Comparison of ENCODE assay signal across 1 cellular context in genomic region chr17:81636505-81637288, GRCh38.
TF ChIP-seq lines count a peak whose summit lies in the region.

Gene NPLOC4, minus strand, starts transcription at chr17:81637112. Its CDS starts 182 bp downstream, at chr17:81636930.
Gene TSPAN10, plus strand, starts transcription at chr17:81637196. Its CDS starts 5,217 bp downstream, at chr17:81642413.

TF ChIP-seq in HCT116, 20 proteins besides CTCF, POLR2A, EP300 and RAD21 (continued from another document):
- peak; percentile 100 for TF ChIP-seq EGR1 (IDR thresholded peaks at IDR 0.05; ENCODE audit: low read depth)
- TF ChIP-seq POLR2AphosphoS5 (IDR thresholded peaks at IDR 0.05; ENCODE audit: low read depth, low read length), result peak; percentile 91
- peak; percentile 88 for TF ChIP-seq YY1 (IDR thresholded peaks at IDR 0.05; ENCODE audit: extremely low read depth, insufficient replicate concordance, low read depth, low read length)
- TF ChIP-seq ELF1 (IDR thresholded peaks at IDR 0.05; ENCODE audit: borderline replicate concordance, low read depth), result no peak
- no peak for TF ChIP-seq ZNF274 (IDR thresholded peaks at IDR 0.05; ENCODE audit: low read depth, low read length)
- no peak for TF ChIP-seq EZH2 (IDR thresholded peaks at IDR 0.05)
- peak; percentile 70; the same call in 1 of the 2 replicates for TF ChIP-seq SP1 (IDR thresholded peaks at IDR 0.05; ENCODE audit: low read depth)
- no peak for TF ChIP-seq CEBPB (IDR thresholded peaks at IDR 0.05; ENCODE audit: low read depth)
- TF ChIP-seq EZH2phosphoT487 (IDR thresholded peaks at IDR 0.05; ENCODE audit: borderline replicate concordance), result no peak
- peak; percentile 73 for TF ChIP-seq ZBTB33 (IDR thresholded peaks at IDR 0.05; ENCODE audit: extremely low read depth, insufficient replicate concordance, low read length)
- TF ChIP-seq CBX3 (IDR thresholded peaks at IDR 0.05; ENCODE audit: low read depth), result peak; percentile 94
- peak; percentile 65 for TF ChIP-seq TCF7L2 (IDR thresholded peaks at IDR 0.05; ENCODE audit: borderline replicate concordance, extremely low read depth, insufficient read depth, insufficient read length)
- peak; percentile 95; the same call in 1 of the 2 replicates for TF ChIP-seq SIN3A (IDR thresholded peaks at IDR 0.05; ENCODE audit: low read depth)
- TF ChIP-seq SRF (IDR thresholded peaks at IDR 0.05; ENCODE audit: low read depth), result no peak; the same call in 1 of the 2 replicates
- no peak for TF ChIP-seq ATF3 (IDR thresholded peaks at IDR 0.05)
TF ChIP-seq in HCT116: peak in this region for 10.
